8 cellular contexts compared by ENCODE assay signal in genomic region chr7:45919947-45920542, GRCh38. TPM values are rescaled to one million over a fixed set of nuclear protein-coding genes. Genes with fewer than 3 reads are reported as not detected.
DNase-seq lines count a peak whose midpoint lies in the region; ATAC-seq, FAIRE-seq and TF ChIP-seq lines count a peak whose summit lies in the region.

No MANE protein-coding gene starts in this region.

- peak overlapping the region; percentile 55 for H3K27ac Mint-ChIP-seq in activated CD4-positive, alpha-beta T cell treated with anti-CD3 and anti-CD28 coated beads, Interleukin-2, amount 10 ng/mL, durations not matched to agents 7 days and 5 days

- 20% methylated on average over 23 of the region's 23 CpGs for WGBS in GM12878 (ENCODE audit: insufficient coverage, insufficient replicate concordance, low lambda C conversion rate, missing lambda C conversion rate)
- 6% methylated on average over 23 of the region's 23 CpGs for WGBS in right lobe of liver (ENCODE audit: insufficient coverage, low coverage, low lambda C conversion rate, missing lambda C conversion rate)

- no peak for DNase-seq in activated CD4-positive, alpha-beta T cell treated with anti-CD3 and anti-CD28 coated beads, Interleukin-2, amount 10 ng/mL, durations not matched to agents 7 days and 5 days
- DNase-seq in activated CD4-positive, alpha-beta T cell treated with anti-CD3 and anti-CD28 coated beads for 1 hour = no peak
- DNase-seq in GM12878 (ENCODE audit: low read depth, low spot score) (no peak), right lobe of liver (no peak), thoracic aorta (ENCODE audit: low spot score) (no peak), substantia nigra (lab: John Stamatoyannopoulos, UW) (no peak)
- DNase-seq in activated effector memory CD4-positive, alpha-beta T cell treated with anti-CD3 and anti-CD28 coated beads, Interleukin-2, amount 50 U/mL, for 16 hours = no peak

- no peak for TF ChIP-seq RAD21 in GM12878 (IDR thresholded peaks at IDR 0.05; ENCODE audit: insufficient read depth, low read depth, low read length)

- SMC1A ChIA-PET in GM12878 (lab: Charles Lee; ENCODE audit: uncharacterized antibody, unreplicated experiment) = interaction anchor here (0.6 to 4.9 kb wide), 5 partner anchors 193 to 437 kb away, joined by 3 to 48 read pairs (median 5); no protein-coding TSS in a partner anchor

- peaks cover 2 to 3% of the 10 kb centered on the region in 2 experiments; a peak in 3 of 4 replicates for H3K27me3 ChIP-seq in GM12878 (replicated peaks in 1 of 2; ENCODE audit: control insufficient read depth in 2 of 2, insufficient read depth in 2 of 2, low read length in 1 of 2)
- no peaks in the 10 kb centered on the region for H3K27me3 ChIP-seq in right lobe of liver
- H3K27me3 ChIP-seq in thoracic aorta (replicated peaks; ENCODE audit: insufficient read depth) = no peaks in the 10 kb centered on the region

- H3K4me3 Mint-ChIP-seq in activated CD4-positive, alpha-beta T cell treated with anti-CD3 and anti-CD28 coated beads, Interleukin-2, amount 10 ng/mL, durations not matched to agents 7 days and 5 days = peak overlapping the region; percentile 59

- TF ChIP-seq POLR2A in GM12878 (IDR thresholded peaks at IDR 0.05; ENCODE audit: low read depth, low read length) (no peak), right lobe of liver (IDR thresholded peaks at IDR 0.05) (no peak)

- intact Hi-C loops in GM12878 (cut with micrococcal nuclease; ENCODE audit: unreplicated experiment) = loop anchor here (5.0 to 10.0 kb wide), 5 partner anchors 137 to 1335 kb away; no protein-coding TSS in a partner anchor
- intact Hi-C loops in right lobe of liver (cut with DNase I) = loop anchor here (5.0 to 10.0 kb wide), 2 partner anchors 432 to 1165 kb away; no protein-coding TSS in a partner anchor

- H3K9me3 ChIP-seq in GM12878 (replicated peaks; ENCODE audit: control insufficient read depth, insufficient read depth, low read length) (no peaks in the 10 kb centered on the region), right lobe of liver (no peaks in the 10 kb centered on the region), thoracic aorta (no peaks in the 10 kb centered on the region)

- RAD21 ChIA-PET in GM12878 (lab: Charles Lee; ENCODE audit: unreplicated experiment) = interaction anchor here (1.1 to 4.5 kb wide), 3 partner anchors 219 to 430 kb away, joined by 3 to 41 read pairs (median 17); no protein-coding TSS in a partner anchor

- no peak for TF ChIP-seq EP300 in GM12878 (IDR thresholded peaks at IDR 0.05; ENCODE audit: borderline replicate concordance in 1 of 2, control insufficient read depth in 1 of 2, low read depth in 2 of 2, low read length in 2 of 2)

- no peak overlapping the region for H3K9ac ChIP-seq in GM12878 (ENCODE audit: control insufficient read depth, insufficient read depth, low read length)

- POLR2A ChIA-PET in activated CD4-positive, alpha-beta T cell treated with anti-CD3 and anti-CD28 coated beads, Interleukin-2, amount 10 ng/mL, durations not matched to agents 7 days and 5 days (lab: Charles Lee) = no interaction called here
- POLR2A ChIA-PET in GM12878 (lab: Charles Lee) = no interaction called here

- no peak overlapping the region for H3K4me3 ChIP-seq in GM12878
- peak overlapping the region; percentile 46 to 59 (median 56) for H3K4me3 ChIP-seq in right lobe of liver
- peak overlapping the region; percentile 74 for H3K4me3 ChIP-seq in thoracic aorta

- peaks cover 64% of the 10 kb centered on the region for H3K27me3 Mint-ChIP-seq in activated CD4-positive, alpha-beta T cell treated with anti-CD3 and anti-CD28 coated beads, Interleukin-2, amount 10 ng/mL, durations not matched to agents 7 days and 5 days

- FAIRE-seq in GM12878 (lab: Jason Lieb, UNC) = no peak

- CTCF ChIA-PET in activated CD4-positive, alpha-beta T cell treated with anti-CD3 and anti-CD28 coated beads, Interleukin-2, amount 10 ng/mL, durations not matched to agents 7 days and 5 days (lab: Charles Lee) = no interaction called here
- CTCF ChIA-PET in GM12878 (lab: Yijun Ruan, JAX) = interaction anchor here (1.0 to 9.6 kb wide), 7 partner anchors 30 to 1168 kb away, joined by 3 to 91 read pairs (median 16); no protein-coding TSS in a partner anchor

- no peaks in the 10 kb centered on the region for H3K36me3 Mint-ChIP-seq in activated CD4-positive, alpha-beta T cell treated with anti-CD3 and anti-CD28 coated beads, Interleukin-2, amount 10 ng/mL, durations not matched to agents 7 days and 5 days (ENCODE audit: low read depth)

- H2AFZ ChIP-seq in GM12878 (ENCODE audit: control insufficient read depth, low read depth, low read length) = no peak overlapping the region

- no peaks in the 10 kb centered on the region for H3K79me2 ChIP-seq in GM12878 (ENCODE audit: control insufficient read depth, insufficient read depth, low read length)

- H3K4me1 Mint-ChIP-seq in activated CD4-positive, alpha-beta T cell treated with anti-CD3 and anti-CD28 coated beads, Interleukin-2, amount 10 ng/mL, durations not matched to agents 7 days and 5 days = peaks cover 43% of the 10 kb centered on the region

- no peaks in the 10 kb centered on the region for H3K9me3 Mint-ChIP-seq in activated CD4-positive, alpha-beta T cell treated with anti-CD3 and anti-CD28 coated beads, Interleukin-2, amount 10 ng/mL, durations not matched to agents 7 days and 5 days

- no peaks in the 10 kb centered on the region for H3K36me3 ChIP-seq in GM12878 (ENCODE audit: control insufficient read depth in 2 of 2, insufficient read depth in 2 of 2, low read length in 1 of 2)
- H3K36me3 ChIP-seq in right lobe of liver = no peaks in the 10 kb centered on the region
- peaks cover 8% of the 10 kb centered on the region for H3K36me3 ChIP-seq in thoracic aorta

- H3K4me1 ChIP-seq in GM12878 (ENCODE audit: control insufficient read depth, insufficient read depth, low read length) (no peaks in the 10 kb centered on the region), right lobe of liver (peaks cover 0 to 23% (median 6%) of the 10 kb centered on the region in 4 donors), thoracic aorta (ENCODE audit: control insufficient read depth in 1 of 2, low read depth in 2 of 2) (peaks cover 8 to 67% of the 10 kb centered on the region in 2 donors)

- no peak overlapping the region for H3K4me2 ChIP-seq in GM12878 (ENCODE audit: control insufficient read depth, insufficient read depth)

- peaks cover 2% of the 10 kb centered on the region; the same call in 1 of the 2 replicates for H4K20me1 ChIP-seq in GM12878 (ENCODE audit: control insufficient read depth, insufficient read depth)

- ATAC-seq in GM12878 (no peak), right lobe of liver (no peak), thoracic aorta (ENCODE audit: insufficient number of reproducible peaks, low FRiP score, low read depth) (no peak), GM21447 (IDR thresholded peaks at IDR 0.05; ENCODE audit: unreplicated experiment) (no peak)

- in situ Hi-C loops in GM12878 (cut with MboI) = loop anchor here (5.0 kb wide), 3 partner anchors 432 to 1262 kb away; no protein-coding TSS in a partner anchor

- H3K27ac ChIP-seq in GM12878 (ENCODE audit: control insufficient read depth, insufficient read depth) (no peak overlapping the region), right lobe of liver (peak overlapping the region in 1 of 3 donors; percentile 49), thoracic aorta (no peak overlapping the region), substantia nigra (ENCODE audit: low read depth, low read length, poor library complexity, severe bottlenecking) (no peak overlapping the region)

- TF ChIP-seq CTCF in GM12878 (IDR thresholded peaks at IDR 0.05 in 2 of 3, conservative IDR thresholded peaks at IDR 0.05 in 1 of 3; ENCODE audit: control insufficient read depth in 2 of 3, extremely low read depth in 1 of 3, insufficient read depth in 1 of 3, low read depth in 3 of 3, low read length in 3 of 3) = no peak
- no peak for TF ChIP-seq CTCF in right lobe of liver (IDR thresholded peaks at IDR 0.05)
- no peak for TF ChIP-seq CTCF in thoracic aorta (IDR thresholded peaks at IDR 0.05)

- BruUV-seq in GM12878 (replicated peaks; lab: Mats Ljungman, UMichigan) = no TSS peak

RNA-seq across cellular contexts. Expression of gene IGFBP3, which starts 1.0 kb away (rescaled TPM):
- total RNA-seq in activated CD4-positive, alpha-beta T cell treated with anti-CD3 and anti-CD28 coated beads, Interleukin-2, amount 10 ng/mL, durations not matched to agents 7 days and 5 days = 1 to 10 TPM; 4.0 to 4.1 TPM
- 2.2 and 5.0 TPM in 2 replicates for total RNA-seq in GM12878 (2013; cell fraction: nucleolus; rRNA removed)
- total RNA-seq in GM12878 (2014; rRNA removed) (21.6 and 25.5 TPM in 2 replicates), GM12878 (2014; rRNA removed; fragmentation: Illumina TruSeq; extraction: Trizol) (16.1 and 18.6 TPM in 2 replicates), GM12878 (2021) (25.1 and 28.0 TPM in 2 replicates), right lobe of liver (100 to 1,000 TPM in 5 of 6 experiments, 10 to 100 TPM in 1; 85.9 to 321 (median 183) TPM), thoracic aorta (1,000 to 10,000 TPM in 1 of 2 donors, 100 to 1,000 TPM in 1; 884 to 1,323 TPM)
- polyA plus RNA-seq in GM12878 (2011; ENCODE audit: low read depth) = not detected
- polyA plus RNA-seq in GM12878 (2011; rRNA removed) (6.0 and 6.6 TPM in 2 replicates), GM12878 (2014; fragmentation: Illumina TruSeq; extraction: Trizol) (21.7 and 23.4 TPM in 2 replicates), GM12878 (2014; fragmentation: Nextera tagmentation; extraction: Ambion mirVana) (10 to 100 TPM in 1 of 2 experiments, 1 to 10 TPM in 1; 7.6 to 11.4 TPM), GM12878 (2014; rRNA removed) (26.9 and 27.7 TPM in 2 replicates), GM12878 (2016; fragmentation: Nextera tagmentation; extraction: Ambion mirVana) (10 to 100 TPM; 10.5 to 15.1 TPM)
- polyA plus RNA-seq in GM12878 (2011; cell fraction: cytosol; rRNA removed) = 3.8 and 5.9 TPM in 2 replicates
- polyA plus RNA-seq in GM12878 (2011; cell fraction: nucleus; rRNA removed) = 5.8 and 6.2 TPM in 2 replicates
- polyA plus RNA-seq in GM12878 (2012) = 0.20 TPM in 1 of 2 replicates, not detected in the other
- 2.3 and 2.6 TPM in 2 replicates for polyA minus RNA-seq in GM12878 (2011; rRNA and poly(A)+ RNA removed)
- 3.0 and 4.1 TPM in 2 replicates for polyA minus RNA-seq in GM12878 (2011; cell fraction: cytosol; rRNA and poly(A)+ RNA removed)
- 2.8 and 3.5 TPM in 2 replicates for polyA minus RNA-seq in GM12878 (2011; cell fraction: nucleus; rRNA and poly(A)+ RNA removed)

RNA-seq across cellular contexts. Expression of gene IGFBP1, which starts 31.8 kb away (rescaled TPM):
- not detected for total RNA-seq in activated CD4-positive, alpha-beta T cell treated with anti-CD3 and anti-CD28 coated beads, Interleukin-2, amount 10 ng/mL, durations not matched to agents 7 days and 5 days
- not detected in 2 replicates for total RNA-seq in GM12878 (2013; cell fraction: nucleolus; rRNA removed)
- not detected in 2 replicates for total RNA-seq in GM12878 (2014; rRNA removed)
- not detected in 2 replicates for total RNA-seq in GM12878 (2014; rRNA removed; fragmentation: Illumina TruSeq; extraction: Trizol)
- total RNA-seq in GM12878 (2021) = 0.13 and 0.29 TPM in 2 replicates
- polyA plus RNA-seq in GM12878 (2011; ENCODE audit: low read depth) = not detected
- polyA plus RNA-seq in GM12878 (2011; rRNA removed) = not detected in 2 replicates
- not detected in 2 replicates for polyA plus RNA-seq in GM12878 (2011; cell fraction: cytosol; rRNA removed)
- not detected in 2 replicates for polyA plus RNA-seq in GM12878 (2011; cell fraction: nucleus; rRNA removed)
- 0.07 TPM in 1 of 2 replicates, not detected in the other for polyA plus RNA-seq in GM12878 (2012)
- polyA plus RNA-seq in GM12878 (2014; fragmentation: Illumina TruSeq; extraction: Trizol) = not detected in 2 replicates
- not detected for polyA plus RNA-seq in GM12878 (2014; fragmentation: Nextera tagmentation; extraction: Ambion mirVana)
- polyA plus RNA-seq in GM12878 (2014; rRNA removed) = not detected in 2 replicates
- not detected for polyA plus RNA-seq in GM12878 (2016; fragmentation: Nextera tagmentation; extraction: Ambion mirVana)
- not detected in 2 replicates for polyA minus RNA-seq in GM12878 (2011; rRNA and poly(A)+ RNA removed)
- not detected in 2 replicates for polyA minus RNA-seq in GM12878 (2011; cell fraction: cytosol; rRNA and poly(A)+ RNA removed)
- not detected in 2 replicates for polyA minus RNA-seq in GM12878 (2011; cell fraction: nucleus; rRNA and poly(A)+ RNA removed)
- 100 to 1,000 TPM in 5 of 6 experiments, 1 to 10 TPM in 1; 7.7 to 566 (median 283) TPM for total RNA-seq in right lobe of liver
- not detected for total RNA-seq in thoracic aorta

RNA-seq across cellular contexts. Expression of gene CCDC201, which starts 47.2 kb away (rescaled TPM):
- total RNA-seq in activated CD4-positive, alpha-beta T cell treated with anti-CD3 and anti-CD28 coated beads, Interleukin-2, amount 10 ng/mL, durations not matched to agents 7 days and 5 days = not detected
- not detected in 2 replicates for total RNA-seq in GM12878 (2013; cell fraction: nucleolus; rRNA removed)
- not detected in 2 replicates for total RNA-seq in GM12878 (2014; rRNA removed)
- total RNA-seq in GM12878 (2014; rRNA removed; fragmentation: Illumina TruSeq; extraction: Trizol) = not detected in 2 replicates
- total RNA-seq in GM12878 (2021) = not detected in 2 replicates
- polyA plus RNA-seq in GM12878 (2011; ENCODE audit: low read depth) = not detected
- not detected in 2 replicates for polyA plus RNA-seq in GM12878 (2011; rRNA removed)
- polyA plus RNA-seq in GM12878 (2011; cell fraction: cytosol; rRNA removed) = not detected in 2 replicates
- polyA plus RNA-seq in GM12878 (2011; cell fraction: nucleus; rRNA removed) = not detected in 2 replicates
- polyA plus RNA-seq in GM12878 (2012) = not detected in 2 replicates
- not detected in 2 replicates for polyA plus RNA-seq in GM12878 (2014; fragmentation: Illumina TruSeq; extraction: Trizol)
- polyA plus RNA-seq in GM12878 (2014; fragmentation: Nextera tagmentation; extraction: Ambion mirVana) = not detected
- polyA plus RNA-seq in GM12878 (2014; rRNA removed) = not detected in 2 replicates
- under 1 TPM in 1 of 2 experiments, not detected in 1; 0.10 TPM for polyA plus RNA-seq in GM12878 (2016; fragmentation: Nextera tagmentation; extraction: Ambion mirVana)
- not detected in 2 replicates for polyA minus RNA-seq in GM12878 (2011; rRNA and poly(A)+ RNA removed)
- polyA minus RNA-seq in GM12878 (2011; cell fraction: cytosol; rRNA and poly(A)+ RNA removed) = not detected in 2 replicates
- not detected in 2 replicates for polyA minus RNA-seq in GM12878 (2011; cell fraction: nucleus; rRNA and poly(A)+ RNA removed)
- total RNA-seq in right lobe of liver = under 1 TPM in 1 of 6 experiments, not detected in 5; 0.07 TPM
- not detected for total RNA-seq in thoracic aorta

Comparison
In these comparisons a context has a peak if more than half of its experiments do, and no peak if none do; other contexts are left out.
1. RNA of gene IGFBP1, which starts 31.8 kb away (total RNA-seq): 7.7 to 566 TPM in right lobe of liver; not detected in activated CD4-positive, alpha-beta T cell treated with anti-CD3 and anti-CD28 coated beads, Interleukin-2, amount 10 ng/mL, durations not matched to agents 7 days and 5 days, 0.13 to 0.29 TPM in GM12878 and not detected in thoracic aorta; every median in the first group is over 4 times any median in the second.